Comparison of ENCODE assay signal across 11 cellular contexts in genomic region chr3:58434990-58435389, GRCh38. TPM values are rescaled to one million over a fixed set of nuclear protein-coding genes. Genes with fewer than 3 reads are reported as not detected.
DNase-seq lines count a peak whose midpoint lies in the region; ATAC-seq, FAIRE-seq and TF ChIP-seq lines count a peak whose summit lies in the region.
"Had no signal": no experiment of that assay in that cellular context is flagged by ENCODE, and none has a peak within 500 bp of the region (broad histone marks: within the 10 kb centered on the region; RNA-seq: fewer than 3 reads in every experiment).

No MANE protein-coding gene starts in this region.

- no peaks in the 10 kb centered on the region for H3K27me3 ChIP-seq in astrocyte (ENCODE audit: insufficient read depth, low read length)
- no peaks in the 10 kb centered on the region for H3K27me3 ChIP-seq in transverse colon

- peak overlapping the region; percentile 81 for H3K4me2 ChIP-seq in astrocyte (ENCODE audit: low read length)

- H3K36me3 ChIP-seq in astrocyte (ENCODE audit: insufficient read depth, low read length) (peaks cover 17% of the 10 kb centered on the region), transverse colon (peaks cover 0 to 21% (median 8%) of the 10 kb centered on the region in 4 donors)

- 90% methylated on average over 1 of the region's 1 CpG; no CpG with 5 or more reads in 1 of the 2 donors for WGBS in transverse colon (ENCODE audit: low coverage in 1 of 2), 2 donors

- in situ Hi-C loops in transverse colon (cut with MboI; ENCODE audit: low pct_ligation_motif_present in 1 of 4, low pct_unique_long_range_greater_than_20kb in 1 of 4, low sequenced_read_pairs in 3 of 4): no loop called here

- FAIRE-seq in astrocyte (lab: Jason Lieb, UNC): peak; percentile 63

- TF ChIP-seq CTCF in astrocyte (IDR thresholded peaks at IDR 0.05; ENCODE audit: insufficient read depth, low read depth, low read length) (no peak), transverse colon (IDR thresholded peaks at IDR 0.05) (no peak)

- peak overlapping the region; percentile 8 for H3K27ac Mint-ChIP-seq in activated CD8-positive, alpha-beta memory T cell treated with anti-CD3 and anti-CD28 coated beads, Interleukin-2, amount 10 ng/mL, durations not matched to agents 7 days and 5 days
- peak overlapping the region; percentile 84 for H3K27ac Mint-ChIP-seq in astrocyte (ENCODE audit: unreplicated experiment)

- H3K9ac ChIP-seq in astrocyte (ENCODE audit: low read length): no peak overlapping the region

- CTCF ChIA-PET in activated CD8-positive, alpha-beta memory T cell treated with anti-CD3 and anti-CD28 coated beads, Interleukin-2, amount 10 ng/mL, durations not matched to agents 7 days and 5 days (lab: Charles Lee): interaction anchor here (1.2 to 3.3 kb wide), 6 partner anchors 29 to 129 kb away, joined by 5 to 12 read pairs (median 6); partner anchors contain the start of genes HTD2, KCTD6 and RPP14

- peaks cover 6% of the 10 kb centered on the region for H3K36me3 Mint-ChIP-seq in activated CD8-positive, alpha-beta memory T cell treated with anti-CD3 and anti-CD28 coated beads, Interleukin-2, amount 10 ng/mL, durations not matched to agents 7 days and 5 days
- H3K36me3 Mint-ChIP-seq in astrocyte (ENCODE audit: low read depth, unreplicated experiment): no peaks in the 10 kb centered on the region

- peaks cover 16% of the 10 kb centered on the region for H4K20me1 ChIP-seq in astrocyte (ENCODE audit: insufficient read depth, low read length)

- H3K27ac ChIP-seq in astrocyte (ENCODE audit: low read depth, low read length) (peak overlapping the region; percentile 96), transverse colon (peak overlapping the region; percentile 90 to 92 (median 90))

- no peaks in the 10 kb centered on the region for H3K9me3 Mint-ChIP-seq in activated CD8-positive, alpha-beta memory T cell treated with anti-CD3 and anti-CD28 coated beads, Interleukin-2, amount 10 ng/mL, durations not matched to agents 7 days and 5 days (ENCODE audit: low read depth)
- H3K9me3 Mint-ChIP-seq in astrocyte (ENCODE audit: unreplicated experiment): no peaks in the 10 kb centered on the region

- H3K4me1 Mint-ChIP-seq in activated CD8-positive, alpha-beta memory T cell treated with anti-CD3 and anti-CD28 coated beads, Interleukin-2, amount 10 ng/mL, durations not matched to agents 7 days and 5 days: peaks cover 21% of the 10 kb centered on the region
- peaks cover 30% of the 10 kb centered on the region for H3K4me1 Mint-ChIP-seq in astrocyte (ENCODE audit: low read depth, unreplicated experiment)

- DNase-seq in activated CD8-positive, alpha-beta memory T cell treated with anti-CD3 and anti-CD28 coated beads, Interleukin-2, amount 10 ng/mL, durations not matched to agents 7 days and 5 days: no peak
- no peak for DNase-seq in activated CD8-positive, alpha-beta memory T cell treated with anti-CD3 and anti-CD28 coated beads, Interleukin-2, amount 50 U/mL, for 4 hours
- DNase-seq in astrocyte (ENCODE audit: low read depth) (peak; percentile 83), iPS-NIHi7 (ENCODE audit: extremely low spot score) (peak; percentile 65), transverse colon (no peak)
- DNase-seq in activated CD4-positive, alpha-beta T cell treated with anti-CD3 and anti-CD28 coated beads, Interleukin-2, amount 50 U/mL, for 48 hours: no peak
- DNase-seq: activated effector memory CD4-positive, alpha-beta T cell treated with Interleukin-2 at 50 U/mL for 16 hours; left colon; RPMI8226 had no signal

- no peak overlapping the region for H2AFZ ChIP-seq in astrocyte (ENCODE audit: low read depth, low read length)

- H3K4me3 ChIP-seq in astrocyte (ENCODE audit: insufficient read depth, low read depth, low read length): no peak overlapping the region
- H3K4me3 ChIP-seq in transverse colon: no peak overlapping the region

- TF ChIP-seq POLR2A in transverse colon (IDR thresholded peaks at IDR 0.05): no peak

- peaks cover 18% of the 10 kb centered on the region for H3K4me1 ChIP-seq in astrocyte (ENCODE audit: insufficient read depth, low read length)
- peaks cover 10 to 26% (median 20%) of the 10 kb centered on the region in 4 donors for H3K4me1 ChIP-seq in transverse colon

- peaks cover 26% of the 10 kb centered on the region for H3K79me2 ChIP-seq in astrocyte (ENCODE audit: insufficient read depth, low read length)

- no peak for ATAC-seq in activated CD8-positive, alpha-beta memory T cell treated with anti-CD3 and anti-CD28 coated beads, Interleukin-2, amount 10 ng/mL, durations not matched to agents 7 days and 5 days
- ATAC-seq in HG03039 (IDR thresholded peaks at IDR 0.05; ENCODE audit: unreplicated experiment): no peak
- ATAC-seq in GM19467 (IDR thresholded peaks at IDR 0.05; ENCODE audit: unreplicated experiment): no peak
- ATAC-seq: left colon had no signal

- no peak overlapping the region for H3K4me3 Mint-ChIP-seq in activated CD8-positive, alpha-beta memory T cell treated with anti-CD3 and anti-CD28 coated beads, Interleukin-2, amount 10 ng/mL, durations not matched to agents 7 days and 5 days
- peak overlapping the region; percentile 72 for H3K4me3 Mint-ChIP-seq in astrocyte (ENCODE audit: unreplicated experiment)

- peaks cover 7% of the 10 kb centered on the region for H3K27me3 Mint-ChIP-seq in activated CD8-positive, alpha-beta memory T cell treated with anti-CD3 and anti-CD28 coated beads, Interleukin-2, amount 10 ng/mL, durations not matched to agents 7 days and 5 days
- no peaks in the 10 kb centered on the region for H3K27me3 Mint-ChIP-seq in astrocyte (ENCODE audit: low read depth, unreplicated experiment)

- no peak for TF ChIP-seq EP300 in transverse colon (IDR thresholded peaks at IDR 0.05; ENCODE audit: low read depth)

- no peaks in the 10 kb centered on the region for H3K9me3 ChIP-seq in astrocyte (ENCODE audit: insufficient read depth, low read depth, low read length)
- no peaks in the 10 kb centered on the region for H3K9me3 ChIP-seq in transverse colon

- intact Hi-C loops in transverse colon (cut with DNase I; ENCODE audit: low total_unique reads): no loop called here

RNA-seq across cellular contexts. Expression of gene PDHB, which starts 1.4 kb away (rescaled TPM):
- 10 to 100 TPM; 43.4 to 60.6 TPM for total RNA-seq in activated CD8-positive, alpha-beta memory T cell treated with anti-CD3 and anti-CD28 coated beads, Interleukin-2, amount 10 ng/mL, durations not matched to agents 7 days and 5 days
- total RNA-seq in astrocyte (87.7 and 95.7 TPM in 2 replicates), transverse colon (10 to 100 TPM; 22.7 to 99.7 (median 73.7) TPM)

RNA-seq across cellular contexts. Expression of gene KCTD6, which starts 56.9 kb away (rescaled TPM):
- total RNA-seq in activated CD8-positive, alpha-beta memory T cell treated with anti-CD3 and anti-CD28 coated beads, Interleukin-2, amount 10 ng/mL, durations not matched to agents 7 days and 5 days: 1 to 10 TPM; 6.4 to 7.0 TPM
- total RNA-seq in astrocyte (7.9 and 10.0 TPM in 2 replicates), transverse colon (10 to 100 TPM in 2 of 4 donors, 1 to 10 TPM in 2; 3.0 to 15.7 (median 11.2) TPM)

Comparison
In these comparisons a context has a peak if more than half of its experiments do, and no peak if none do; other contexts are left out.
1. DNase-seq: peak in astrocyte (single experiment) and iPS-NIHi7 (single experiment); none in activated CD8-positive, alpha-beta memory T cell treated with anti-CD3 and anti-CD28 coated beads, Interleukin-2, amount 10 ng/mL, durations not matched to agents 7 days and 5 days (single experiment), activated CD8-positive, alpha-beta memory T cell treated with anti-CD3 and anti-CD28 coated beads, Interleukin-2, amount 50 U/mL, for 4 hours (single experiment), transverse colon (single experiment) and activated CD4-positive, alpha-beta T cell treated with anti-CD3 and anti-CD28 coated beads, Interleukin-2, amount 50 U/mL, for 48 hours (0 of 2).